Comparison of ENCODE assay signal across 1 cellular context in genomic region chr2:29042581-29043075, GRCh38.
TF ChIP-seq lines count a peak whose summit lies in the region.

No MANE protein-coding gene starts in this region.

TF ChIP-seq in K562, 482 proteins besides CTCF, POLR2A, EP300 and RAD21 (continued from another document):
- TF ChIP-seq, protein P1, sequence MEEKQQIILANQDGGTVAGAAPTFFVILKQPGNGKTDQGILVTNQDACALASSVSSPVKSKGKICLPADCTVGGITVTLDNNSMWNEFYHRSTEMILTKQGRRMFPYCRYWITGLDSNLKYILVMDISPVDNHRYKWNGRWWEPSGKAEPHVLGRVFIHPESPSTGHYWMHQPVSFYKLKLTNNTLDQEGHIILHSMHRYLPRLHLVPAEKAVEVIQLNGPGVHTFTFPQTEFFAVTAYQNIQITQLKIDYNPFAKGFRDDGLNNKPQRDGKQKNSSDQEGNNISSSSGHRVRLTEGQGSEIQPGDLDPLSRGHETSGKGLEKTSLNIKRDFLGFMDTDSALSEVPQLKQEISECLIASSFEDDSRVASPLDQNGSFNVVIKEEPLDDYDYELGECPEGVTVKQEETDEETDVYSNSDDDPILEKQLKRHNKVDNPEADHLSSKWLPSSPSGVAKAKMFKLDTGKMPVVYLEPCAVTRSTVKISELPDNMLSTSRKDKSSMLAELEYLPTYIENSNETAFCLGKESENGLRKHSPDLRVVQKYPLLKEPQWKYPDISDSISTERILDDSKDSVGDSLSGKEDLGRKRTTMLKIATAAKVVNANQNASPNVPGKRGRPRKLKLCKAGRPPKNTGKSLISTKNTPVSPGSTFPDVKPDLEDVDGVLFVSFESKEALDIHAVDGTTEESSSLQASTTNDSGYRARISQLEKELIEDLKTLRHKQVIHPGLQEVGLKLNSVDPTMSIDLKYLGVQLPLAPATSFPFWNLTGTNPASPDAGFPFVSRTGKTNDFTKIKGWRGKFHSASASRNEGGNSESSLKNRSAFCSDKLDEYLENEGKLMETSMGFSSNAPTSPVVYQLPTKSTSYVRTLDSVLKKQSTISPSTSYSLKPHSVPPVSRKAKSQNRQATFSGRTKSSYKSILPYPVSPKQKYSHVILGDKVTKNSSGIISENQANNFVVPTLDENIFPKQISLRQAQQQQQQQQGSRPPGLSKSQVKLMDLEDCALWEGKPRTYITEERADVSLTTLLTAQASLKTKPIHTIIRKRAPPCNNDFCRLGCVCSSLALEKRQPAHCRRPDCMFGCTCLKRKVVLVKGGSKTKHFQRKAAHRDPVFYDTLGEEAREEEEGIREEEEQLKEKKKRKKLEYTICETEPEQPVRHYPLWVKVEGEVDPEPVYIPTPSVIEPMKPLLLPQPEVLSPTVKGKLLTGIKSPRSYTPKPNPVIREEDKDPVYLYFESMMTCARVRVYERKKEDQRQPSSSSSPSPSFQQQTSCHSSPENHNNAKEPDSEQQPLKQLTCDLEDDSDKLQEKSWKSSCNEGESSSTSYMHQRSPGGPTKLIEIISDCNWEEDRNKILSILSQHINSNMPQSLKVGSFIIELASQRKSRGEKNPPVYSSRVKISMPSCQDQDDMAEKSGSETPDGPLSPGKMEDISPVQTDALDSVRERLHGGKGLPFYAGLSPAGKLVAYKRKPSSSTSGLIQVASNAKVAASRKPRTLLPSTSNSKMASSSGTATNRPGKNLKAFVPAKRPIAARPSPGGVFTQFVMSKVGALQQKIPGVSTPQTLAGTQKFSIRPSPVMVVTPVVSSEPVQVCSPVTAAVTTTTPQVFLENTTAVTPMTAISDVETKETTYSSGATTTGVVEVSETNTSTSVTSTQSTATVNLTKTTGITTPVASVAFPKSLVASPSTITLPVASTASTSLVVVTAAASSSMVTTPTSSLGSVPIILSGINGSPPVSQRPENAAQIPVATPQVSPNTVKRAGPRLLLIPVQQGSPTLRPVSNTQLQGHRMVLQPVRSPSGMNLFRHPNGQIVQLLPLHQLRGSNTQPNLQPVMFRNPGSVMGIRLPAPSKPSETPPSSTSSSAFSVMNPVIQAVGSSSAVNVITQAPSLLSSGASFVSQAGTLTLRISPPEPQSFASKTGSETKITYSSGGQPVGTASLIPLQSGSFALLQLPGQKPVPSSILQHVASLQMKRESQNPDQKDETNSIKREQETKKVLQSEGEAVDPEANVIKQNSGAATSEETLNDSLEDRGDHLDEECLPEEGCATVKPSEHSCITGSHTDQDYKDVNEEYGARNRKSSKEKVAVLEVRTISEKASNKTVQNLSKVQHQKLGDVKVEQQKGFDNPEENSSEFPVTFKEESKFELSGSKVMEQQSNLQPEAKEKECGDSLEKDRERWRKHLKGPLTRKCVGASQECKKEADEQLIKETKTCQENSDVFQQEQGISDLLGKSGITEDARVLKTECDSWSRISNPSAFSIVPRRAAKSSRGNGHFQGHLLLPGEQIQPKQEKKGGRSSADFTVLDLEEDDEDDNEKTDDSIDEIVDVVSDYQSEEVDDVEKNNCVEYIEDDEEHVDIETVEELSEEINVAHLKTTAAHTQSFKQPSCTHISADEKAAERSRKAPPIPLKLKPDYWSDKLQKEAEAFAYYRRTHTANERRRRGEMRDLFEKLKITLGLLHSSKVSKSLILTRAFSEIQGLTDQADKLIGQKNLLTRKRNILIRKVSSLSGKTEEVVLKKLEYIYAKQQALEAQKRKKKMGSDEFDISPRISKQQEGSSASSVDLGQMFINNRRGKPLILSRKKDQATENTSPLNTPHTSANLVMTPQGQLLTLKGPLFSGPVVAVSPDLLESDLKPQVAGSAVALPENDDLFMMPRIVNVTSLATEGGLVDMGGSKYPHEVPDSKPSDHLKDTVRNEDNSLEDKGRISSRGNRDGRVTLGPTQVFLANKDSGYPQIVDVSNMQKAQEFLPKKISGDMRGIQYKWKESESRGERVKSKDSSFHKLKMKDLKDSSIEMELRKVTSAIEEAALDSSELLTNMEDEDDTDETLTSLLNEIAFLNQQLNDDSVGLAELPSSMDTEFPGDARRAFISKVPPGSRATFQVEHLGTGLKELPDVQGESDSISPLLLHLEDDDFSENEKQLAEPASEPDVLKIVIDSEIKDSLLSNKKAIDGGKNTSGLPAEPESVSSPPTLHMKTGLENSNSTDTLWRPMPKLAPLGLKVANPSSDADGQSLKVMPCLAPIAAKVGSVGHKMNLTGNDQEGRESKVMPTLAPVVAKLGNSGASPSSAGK (IDR thresholded peaks at IDR 0.05): no peak
- peak; percentile 88 for TF ChIP-seq NFIC (IDR thresholded peaks at IDR 0.05)
- TF ChIP-seq, protein P2, sequence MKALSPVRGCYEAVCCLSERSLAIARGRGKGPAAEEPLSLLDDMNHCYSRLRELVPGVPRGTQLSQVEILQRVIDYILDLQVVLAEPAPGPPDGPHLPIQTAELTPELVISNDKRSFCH (CRISPR knock-in tag; IDR thresholded peaks at IDR 0.05): no peak
- TF ChIP-seq, protein P2 (tag; IDR thresholded peaks at IDR 0.05): peak; percentile 38; the same call in 1 of the 2 replicates
- TF ChIP-seq RBM39 (optimal IDR thresholded peaks at IDR 0.05; ENCODE audit: low read depth, low read length): no peak
- TF ChIP-seq ATF4 (CRISPR knock-in tag; IDR thresholded peaks at IDR 0.05): no peak
- peak; percentile 81 for TF ChIP-seq C11orf30 (IDR thresholded peaks at IDR 0.05; ENCODE audit: low read depth)
- 0 out of 2 replicates have a peak, but pooled peaks have one; percentile 52 for TF ChIP-seq ZNF584 (CRISPR knock-in tag; IDR thresholded peaks at IDR 0.05; ENCODE audit: low read depth)
- no peak for TF ChIP-seq ZFX (CRISPR knock-in tag; IDR thresholded peaks at IDR 0.05)
- TF ChIP-seq, protein P3, sequence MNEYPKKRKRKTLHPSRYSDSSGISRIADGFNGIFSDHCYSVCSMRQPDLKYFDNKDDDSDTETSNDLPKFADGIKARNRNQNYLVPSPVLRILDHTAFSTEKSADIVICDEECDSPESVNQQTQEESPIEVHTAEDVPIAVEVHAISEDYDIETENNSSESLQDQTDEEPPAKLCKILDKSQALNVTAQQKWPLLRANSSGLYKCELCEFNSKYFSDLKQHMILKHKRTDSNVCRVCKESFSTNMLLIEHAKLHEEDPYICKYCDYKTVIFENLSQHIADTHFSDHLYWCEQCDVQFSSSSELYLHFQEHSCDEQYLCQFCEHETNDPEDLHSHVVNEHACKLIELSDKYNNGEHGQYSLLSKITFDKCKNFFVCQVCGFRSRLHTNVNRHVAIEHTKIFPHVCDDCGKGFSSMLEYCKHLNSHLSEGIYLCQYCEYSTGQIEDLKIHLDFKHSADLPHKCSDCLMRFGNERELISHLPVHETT (CRISPR knock-in tag; conservative IDR thresholded peaks at IDR 0.05 in 1 of 2, IDR thresholded peaks at IDR 0.05 in 1 of 2): peak in 1 of 2 experiments; percentile 69; a peak in 2 of 4 replicates
- TF ChIP-seq HLTF (IDR thresholded peaks at IDR 0.05): no peak
- TF ChIP-seq SRSF1 (IDR thresholded peaks at IDR 0.05; ENCODE audit: low read depth, low read length): no peak
- TF ChIP-seq ZBTB1 (CRISPR knock-in tag; IDR thresholded peaks at IDR 0.05; ENCODE audit: borderline replicate concordance, low read depth): no peak
- peak; percentile 65; the same call in 1 of the 2 replicates for TF ChIP-seq KLF6 (CRISPR knock-in tag; IDR thresholded peaks at IDR 0.05; ENCODE audit: borderline replicate concordance)
- no peak for TF ChIP-seq KAT8 (IDR thresholded peaks at IDR 0.05; ENCODE audit: low read depth)
- no peak for TF ChIP-seq GTF2E2 (tag; IDR thresholded peaks at IDR 0.05)
- peak; percentile 88 for TF ChIP-seq NFE2L1 (tag; IDR thresholded peaks at IDR 0.05; ENCODE audit: borderline replicate concordance, low read depth)
- TF ChIP-seq ATF3 (IDR thresholded peaks at IDR 0.05): no peak
- TF ChIP-seq ATF3 (CRISPR knock-in tag; conservative IDR thresholded peaks at IDR 0.05): no peak
- TF ChIP-seq FOXK2 (conservative IDR thresholded peaks at IDR 0.05 in 1 of 2, IDR thresholded peaks at IDR 0.05 in 1 of 2; ENCODE audit: low read depth in 2 of 2): 0 out of 4 replicates have a peak, but pooled peaks have one; percentile 27 to 33
- TF ChIP-seq TAF7 (tag; IDR thresholded peaks at IDR 0.05): no peak
- TF ChIP-seq ZNF583 (CRISPR knock-in tag; IDR thresholded peaks at IDR 0.05): peak; percentile 71; the same call in 1 of the 2 replicates
- peak; percentile 81 for TF ChIP-seq BACH1 (tag; IDR thresholded peaks at IDR 0.05)
- TF ChIP-seq ZBTB9 (CRISPR knock-in tag; IDR thresholded peaks at IDR 0.05): peak; percentile 79; the same call in 1 of the 2 replicates
- TF ChIP-seq NR2C1 (IDR thresholded peaks at IDR 0.05): no peak
- TF ChIP-seq NR2C1 (tag; IDR thresholded peaks at IDR 0.05): peak; percentile 58
- peak; percentile 54 to 84 for TF ChIP-seq FOXA3 (CRISPR knock-in tag; conservative IDR thresholded peaks at IDR 0.05 in 1 of 2, IDR thresholded peaks at IDR 0.05 in 1 of 2)
- no peak for TF ChIP-seq SNIP1 (IDR thresholded peaks at IDR 0.05; ENCODE audit: low read depth)
- TF ChIP-seq ZNF766 (CRISPR knock-in tag; conservative IDR thresholded peaks at IDR 0.05): 0 out of 2 replicates have a peak, but pooled peaks have one; percentile 37
- no peak for TF ChIP-seq CBFA2T2 (conservative IDR thresholded peaks at IDR 0.05)
TF ChIP-seq in K562: peak in this region for 38.
